ENCODE assay signal across 8 cellular contexts in the genomic region with DNA sequence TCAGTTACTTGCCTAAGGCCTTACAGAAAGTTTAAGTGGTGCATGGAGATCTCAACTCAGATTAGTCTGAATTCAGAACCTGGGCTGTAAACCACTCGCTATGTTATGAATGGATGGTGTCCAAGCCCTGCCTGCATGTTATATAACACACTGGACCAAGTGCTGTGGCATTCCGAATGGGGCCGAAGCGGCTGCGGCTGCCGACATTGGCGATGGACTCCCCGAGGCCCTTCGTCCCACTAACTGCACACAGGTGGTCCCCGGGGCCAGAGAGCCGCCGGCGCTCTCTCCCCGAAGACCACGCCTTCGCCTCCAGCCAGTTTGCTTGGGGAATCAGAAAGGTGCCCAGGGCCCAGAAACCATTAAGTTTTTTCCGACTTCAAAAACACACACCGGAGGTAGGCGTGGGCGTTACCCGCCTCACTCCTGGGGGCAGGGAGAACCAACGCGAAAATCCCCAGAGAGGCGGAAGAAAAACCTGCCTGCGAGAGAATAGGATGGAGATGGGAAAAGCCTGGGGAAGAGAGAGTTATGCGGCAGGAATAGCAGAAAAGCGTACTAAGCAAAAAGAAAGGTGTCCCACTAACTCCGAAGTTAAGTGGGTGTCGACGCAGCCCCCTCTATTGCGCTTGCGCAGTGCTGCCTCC. TPM values are rescaled to one million over a fixed set of nuclear protein-coding genes. Genes with fewer than 3 reads are reported as not detected.
A peak's percentile ranks its signal among the peaks of the same experiment; 100 is the strongest.
DNase-seq lines count a peak whose midpoint lies in the region; ATAC-seq, FAIRE-seq and TF ChIP-seq lines count a peak whose summit lies in the region.

No MANE protein-coding gene starts in this region.

- H3K4me3 Mint-ChIP-seq in activated CD8-positive, alpha-beta T cell treated with anti-CD3 and anti-CD28 coated beads for 36 hours: peak overlapping the region; percentile 84

- peak overlapping the region; percentile 66 for H3K9ac ChIP-seq in rectal smooth muscle tissue (ENCODE audit: low read length)

- ATAC-seq in GM18907 (IDR thresholded peaks at IDR 0.05; ENCODE audit: unreplicated experiment) (peak; percentile 33), HG03108 (IDR thresholded peaks at IDR 0.05; ENCODE audit: unreplicated experiment) (peak; percentile 10), left cardiac atrium (peak; percentile 3 to 10)
- peak; percentile 20 for ATAC-seq in activated CD8-positive, alpha-beta T cell treated with anti-CD3 and anti-CD28 coated beads for 36 hours

- POLR2A ChIA-PET in activated CD8-positive, alpha-beta T cell treated with anti-CD3 and anti-CD28 coated beads for 36 hours (lab: Charles Lee): interaction anchor here (1.0 to 2.8 kb wide), 4 partner anchors 10 to 64 kb away, joined by 3 to 23 read pairs (median 4); no protein-coding TSS in a partner anchor

- intact Hi-C loops in activated CD8-positive, alpha-beta T cell treated with anti-CD3 and anti-CD28 coated beads for 36 hours (cut with micrococcal nuclease): loop anchor here (10.0 kb wide), 1 partner anchor 70 kb away; no protein-coding TSS in a partner anchor
- intact Hi-C loops in left cardiac atrium (cut with DNase I): loop anchor here (5.0 to 10.0 kb wide), 3 partner anchors 72 to 152 kb away; no protein-coding TSS in a partner anchor

- CTCF ChIA-PET in activated CD8-positive, alpha-beta T cell treated with anti-CD3 and anti-CD28 coated beads for 36 hours (lab: Charles Lee): interaction anchor here (1.3 to 2.5 kb wide), 4 partner anchors 20 to 149 kb away, joined by 3 to 9 read pairs (median 5); no protein-coding TSS in a partner anchor

- peak overlapping the region; percentile 91 for H3K27ac Mint-ChIP-seq in activated CD8-positive, alpha-beta T cell treated with anti-CD3 and anti-CD28 coated beads for 36 hours

- no peaks in the 10 kb centered on the region for H3K36me3 ChIP-seq in rectal smooth muscle tissue (ENCODE audit: control insufficient read depth, insufficient read depth, low read length)

- H3K4me1 ChIP-seq in rectal smooth muscle tissue (ENCODE audit: control insufficient read depth, insufficient read depth, low read length): peaks cover 4% of the 10 kb centered on the region

- no peak for TF ChIP-seq CTCF in AG10803 (conservative IDR thresholded peaks at IDR 0.05; ENCODE audit: low read length)
- TF ChIP-seq CTCF in activated CD8-positive, alpha-beta T cell treated with anti-CD3 and anti-CD28 coated beads for 36 hours (IDR thresholded peaks at IDR 0.05): no peak

- H3K4me1 Mint-ChIP-seq in activated CD8-positive, alpha-beta T cell treated with anti-CD3 and anti-CD28 coated beads for 36 hours (ENCODE audit: low read depth): peaks cover 27% of the 10 kb centered on the region

- DNase-seq in AG10803 (ENCODE audit: low read depth): peak; percentile 21
- DNase-seq in activated CD8-positive, alpha-beta T cell treated with anti-CD3 and anti-CD28 coated beads for 36 hours: no peak
- peak; percentile 45 for DNase-seq in left cardiac atrium
- no peak for DNase-seq in H4 (ENCODE audit: low spot score)
- DNase-seq in RCC 7860 (ENCODE audit: low spot score): no peak

- peaks cover 4% of the 10 kb centered on the region for H3K36me3 Mint-ChIP-seq in activated CD8-positive, alpha-beta T cell treated with anti-CD3 and anti-CD28 coated beads for 36 hours (ENCODE audit: low read depth)

- no peaks in the 10 kb centered on the region for H3K9me3 Mint-ChIP-seq in activated CD8-positive, alpha-beta T cell treated with anti-CD3 and anti-CD28 coated beads for 36 hours

- H3K27ac ChIP-seq in rectal smooth muscle tissue (ENCODE audit: low read depth, low read length): peak overlapping the region; percentile 88

- H3K27me3 ChIP-seq in rectal smooth muscle tissue (ENCODE audit: control insufficient read depth, insufficient read depth, low read length): no peaks in the 10 kb centered on the region

- FAIRE-seq in RCC 7860 (lab: Jason Lieb, UNC): no peak

- H3K4me3 ChIP-seq in AG10803 (ENCODE audit: low read length) (peak overlapping the region; percentile 85), rectal smooth muscle tissue (ENCODE audit: low read length) (peak overlapping the region; percentile 94)

- H3K27me3 Mint-ChIP-seq in activated CD8-positive, alpha-beta T cell treated with anti-CD3 and anti-CD28 coated beads for 36 hours: peaks cover 7% of the 10 kb centered on the region

RNA-seq across cellular contexts. Expression of a gene that starts 0.6 kb away (rescaled TPM):
- 10 to 100 TPM; 13.1 to 13.6 TPM for total RNA-seq in activated CD8-positive, alpha-beta T cell treated with anti-CD3 and anti-CD28 coated beads for 36 hours
- total RNA-seq in left cardiac atrium: 10 to 100 TPM; 16.3 to 21.6 TPM
- total RNA-seq in H4 (2014; rRNA removed; shearing (Covaris generic)): 0.76 and 1.1 TPM in 2 replicates

Comparison
In these comparisons a context has a peak if more than half of its experiments do, and no peak if none do; other contexts are left out.
1. DNase-seq: peak in AG10803 (single experiment) and left cardiac atrium (single experiment); none in activated CD8-positive, alpha-beta T cell treated with anti-CD3 and anti-CD28 coated beads for 36 hours (single experiment), H4 (single experiment) and RCC 7860 (single experiment).
2. Peak in every context shown above with its lines, with median percentiles within 50 percentile points of each other: ATAC-seq.